Comparison of ENCODE assay signal across 9 cellular contexts in the genomic region with DNA sequence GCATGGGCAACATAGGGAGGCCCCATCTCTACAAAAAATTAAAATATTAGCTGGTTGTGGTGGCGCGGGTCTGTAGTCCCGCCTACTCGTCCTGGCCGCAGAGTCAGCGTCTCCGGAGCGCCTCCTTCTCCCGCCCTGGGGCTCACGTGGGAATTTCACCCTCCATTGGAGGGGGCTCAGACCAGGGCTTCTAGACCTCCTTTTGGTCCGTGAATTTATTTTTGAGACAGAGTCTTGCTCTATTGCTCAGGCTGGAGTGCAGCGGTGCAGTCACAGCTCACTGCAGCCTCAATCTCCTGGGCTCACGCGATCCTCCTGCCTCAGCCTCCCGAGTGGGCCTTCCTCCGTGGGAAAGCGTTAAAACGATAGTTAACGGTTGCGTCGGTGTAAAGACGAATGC. TPM values are rescaled to one million over a fixed set of nuclear protein-coding genes. Genes with fewer than 3 reads are reported as not detected.
DNase-seq lines count a peak whose midpoint lies in the region; ATAC-seq and FAIRE-seq lines count a peak whose summit lies in the region.
"Had no signal": no experiment of that assay in that cellular context is flagged by ENCODE, and none has a peak within 500 bp of the region (broad histone marks: within the 10 kb centered on the region; RNA-seq: fewer than 3 reads in every experiment).

No MANE protein-coding gene starts in this region.

- no peak for FAIRE-seq in small intestine (lab: Jason Lieb, UNC)

- peaks cover 21% of the 10 kb centered on the region for H3K4me1 Mint-ChIP-seq in activated CD4-positive, alpha-beta T cell treated with anti-CD3 and anti-CD28 coated beads, Interleukin-2, amount 10 ng/mL, durations not matched to agents 24 days and 14 days

- 3 to 9% (median 6%) methylated on average over 22 of the region's 22 CpGs for WGBS in small intestine, 3 donors

- intact Hi-C loops in activated CD4-positive, alpha-beta T cell treated with anti-CD3 and anti-CD28 coated beads, Interleukin-2, amount 10 ng/mL, durations not matched to agents 24 days and 14 days (cut with micrococcal nuclease): no loop called here

- peak overlapping the region; percentile 53 for H3K4me3 ChIP-seq in iPS-18a (ENCODE audit: low read length)
- peak overlapping the region; percentile 50 to 58 for H3K4me3 ChIP-seq in small intestine (ENCODE audit: low read depth in 1 of 2, low read length in 2 of 2)

- H3K4me1 ChIP-seq in iPS-18a (ENCODE audit: control insufficient read depth, low read depth, low read length): peaks cover 11% of the 10 kb centered on the region
- peaks cover 0 to 7% of the 10 kb centered on the region in 2 donors for H3K4me1 ChIP-seq in small intestine (ENCODE audit: control insufficient read depth in 2 of 2, insufficient read depth in 1 of 2, low read depth in 1 of 2, low read length in 1 of 2)

- DNase-seq in activated CD4-positive, alpha-beta T cell treated with anti-CD3 and anti-CD28 coated beads, Interleukin-2, amount 10 ng/mL, durations not matched to agents 24 days and 14 days: peak; percentile 62
- no peak for DNase-seq in activated CD4-positive, alpha-beta T cell treated with anti-CD3 and anti-CD28 coated beads, Interleukin-2, amount 50 U/mL, for 4 hours
- DNase-seq in NCI-H1694 treated with DMSO at 0.1 percent for 48 hours (lab: John Stamatoyannopoulos, UW) (peak; percentile 51), small intestine (no peak)

- H3K9me3 ChIP-seq in iPS-18a (ENCODE audit: control insufficient read depth, low read depth, low read length): no peaks in the 10 kb centered on the region
- H3K9me3 ChIP-seq in small intestine (ENCODE audit: control insufficient read depth, low read depth): no peaks in the 10 kb centered on the region
- H3K9me3 ChIP-seq: mucosa of descending colon had no signal

- H3K27me3 Mint-ChIP-seq in activated CD4-positive, alpha-beta T cell treated with anti-CD3 and anti-CD28 coated beads, Interleukin-2, amount 10 ng/mL, durations not matched to agents 24 days and 14 days: peaks cover 9% of the 10 kb centered on the region

- peak overlapping the region; percentile 81 for H3K4me3 Mint-ChIP-seq in activated CD4-positive, alpha-beta T cell treated with anti-CD3 and anti-CD28 coated beads, Interleukin-2, amount 10 ng/mL, durations not matched to agents 24 days and 14 days

- H3K27me3 ChIP-seq in iPS-18a (ENCODE audit: control insufficient read depth, insufficient read depth, low read length) (no peaks in the 10 kb centered on the region), small intestine (ENCODE audit: control insufficient read depth in 2 of 2, insufficient read depth in 2 of 2, low read length in 2 of 2) (no peaks in the 10 kb centered on the region)

- peak overlapping the region; percentile 84 for H3K27ac Mint-ChIP-seq in activated CD4-positive, alpha-beta T cell treated with anti-CD3 and anti-CD28 coated beads, Interleukin-2, amount 10 ng/mL, durations not matched to agents 24 days and 14 days

- ATAC-seq in HG02973 (IDR thresholded peaks at IDR 0.05; ENCODE audit: unreplicated experiment) (no peak), GM19328 (IDR thresholded peaks at IDR 0.05; ENCODE audit: unreplicated experiment) (no peak)
- ATAC-seq: mucosa of descending colon had no signal

- H3K9me3 Mint-ChIP-seq in activated CD4-positive, alpha-beta T cell treated with anti-CD3 and anti-CD28 coated beads, Interleukin-2, amount 10 ng/mL, durations not matched to agents 24 days and 14 days: peaks cover 5% of the 10 kb centered on the region

- H3K27ac ChIP-seq in angular gyrus (ENCODE audit: low read depth, low read length): peak overlapping the region; percentile 68
- no peak overlapping the region for H3K27ac ChIP-seq in iPS-18a (ENCODE audit: low read length)
- H3K27ac ChIP-seq in small intestine (ENCODE audit: low read depth in 1 of 2, low read length in 1 of 2): peak overlapping the region in 1 of 2 donors; percentile 48

- H3K36me3 ChIP-seq in iPS-18a (ENCODE audit: control insufficient read depth, low read depth, low read length) (peaks cover 15% of the 10 kb centered on the region), small intestine (ENCODE audit: control insufficient read depth in 2 of 2, insufficient read depth in 2 of 2, low read length in 2 of 2) (no peaks in the 10 kb centered on the region)

- H3K9ac ChIP-seq in iPS-18a (ENCODE audit: low read length): peak overlapping the region; percentile 50

- H3K36me3 Mint-ChIP-seq in activated CD4-positive, alpha-beta T cell treated with anti-CD3 and anti-CD28 coated beads, Interleukin-2, amount 10 ng/mL, durations not matched to agents 24 days and 14 days (ENCODE audit: low read depth): no peaks in the 10 kb centered on the region

RNA-seq across cellular contexts. Expression of a gene that starts 0.4 kb away (rescaled TPM):
- total RNA-seq in activated CD4-positive, alpha-beta T cell treated with anti-CD3 and anti-CD28 coated beads, Interleukin-2, amount 10 ng/mL, durations not matched to agents 24 days and 14 days: 64.3 and 64.8 TPM in 2 replicates
- 10 to 100 TPM; 13.0 to 43.0 (median 26.7) TPM for polyA plus RNA-seq in small intestine

RNA-seq across cellular contexts. Expression of a gene that starts 5.1 kb away (rescaled TPM):
- total RNA-seq in activated CD4-positive, alpha-beta T cell treated with anti-CD3 and anti-CD28 coated beads, Interleukin-2, amount 10 ng/mL, durations not matched to agents 24 days and 14 days: 17.6 and 18.5 TPM in 2 replicates
- 100 to 1,000 TPM in 2 of 3 donors, 10 to 100 TPM in 1; 46.7 to 154 (median 101) TPM for polyA plus RNA-seq in small intestine

RNA-seq across cellular contexts. Expression of a gene that starts 14.8 kb away (rescaled TPM):
- total RNA-seq in activated CD4-positive, alpha-beta T cell treated with anti-CD3 and anti-CD28 coated beads, Interleukin-2, amount 10 ng/mL, durations not matched to agents 24 days and 14 days: 34.1 and 37.8 TPM in 2 replicates
- 10 to 100 TPM; 48.1 to 66.5 (median 63.2) TPM for polyA plus RNA-seq in small intestine

RNA-seq across cellular contexts. Expression of a gene that starts 26.3 kb away (rescaled TPM):
- 106 and 109 TPM in 2 replicates for total RNA-seq in activated CD4-positive, alpha-beta T cell treated with anti-CD3 and anti-CD28 coated beads, Interleukin-2, amount 10 ng/mL, durations not matched to agents 24 days and 14 days
- polyA plus RNA-seq in small intestine: 100 to 1,000 TPM in 1 of 3 donors, 10 to 100 TPM in 2; 85.4 to 112 (median 98.9) TPM

RNA-seq across cellular contexts. Expression of a gene that starts 28.8 kb away (rescaled TPM):
- 40.2 and 40.5 TPM in 2 replicates for total RNA-seq in activated CD4-positive, alpha-beta T cell treated with anti-CD3 and anti-CD28 coated beads, Interleukin-2, amount 10 ng/mL, durations not matched to agents 24 days and 14 days
- polyA plus RNA-seq in small intestine: 10 to 100 TPM; 25.4 to 37.6 (median 36.7) TPM

Comparison
In these comparisons a context has a peak if more than half of its experiments do, and no peak if none do; other contexts are left out.
1. DNase-seq: peak in activated CD4-positive, alpha-beta T cell treated with anti-CD3 and anti-CD28 coated beads, Interleukin-2, amount 10 ng/mL, durations not matched to agents 24 days and 14 days (single experiment) and NCI-H1694 treated with DMSO at 0.1 percent for 48 hours (single experiment); none in activated CD4-positive, alpha-beta T cell treated with anti-CD3 and anti-CD28 coated beads, Interleukin-2, amount 50 U/mL, for 4 hours (0 of 2) and small intestine (single experiment).